Comparison of ENCODE assay signal across 1 cellular context in genomic region chr3:141360888-141361598, GRCh38.
TF ChIP-seq lines count a peak whose summit lies in the region.

No MANE protein-coding gene starts in this region.

TF ChIP-seq in K562, 482 proteins besides CTCF, POLR2A, EP300 and RAD21 (continued from another document and continues in another):
- TF ChIP-seq, protein P1, sequence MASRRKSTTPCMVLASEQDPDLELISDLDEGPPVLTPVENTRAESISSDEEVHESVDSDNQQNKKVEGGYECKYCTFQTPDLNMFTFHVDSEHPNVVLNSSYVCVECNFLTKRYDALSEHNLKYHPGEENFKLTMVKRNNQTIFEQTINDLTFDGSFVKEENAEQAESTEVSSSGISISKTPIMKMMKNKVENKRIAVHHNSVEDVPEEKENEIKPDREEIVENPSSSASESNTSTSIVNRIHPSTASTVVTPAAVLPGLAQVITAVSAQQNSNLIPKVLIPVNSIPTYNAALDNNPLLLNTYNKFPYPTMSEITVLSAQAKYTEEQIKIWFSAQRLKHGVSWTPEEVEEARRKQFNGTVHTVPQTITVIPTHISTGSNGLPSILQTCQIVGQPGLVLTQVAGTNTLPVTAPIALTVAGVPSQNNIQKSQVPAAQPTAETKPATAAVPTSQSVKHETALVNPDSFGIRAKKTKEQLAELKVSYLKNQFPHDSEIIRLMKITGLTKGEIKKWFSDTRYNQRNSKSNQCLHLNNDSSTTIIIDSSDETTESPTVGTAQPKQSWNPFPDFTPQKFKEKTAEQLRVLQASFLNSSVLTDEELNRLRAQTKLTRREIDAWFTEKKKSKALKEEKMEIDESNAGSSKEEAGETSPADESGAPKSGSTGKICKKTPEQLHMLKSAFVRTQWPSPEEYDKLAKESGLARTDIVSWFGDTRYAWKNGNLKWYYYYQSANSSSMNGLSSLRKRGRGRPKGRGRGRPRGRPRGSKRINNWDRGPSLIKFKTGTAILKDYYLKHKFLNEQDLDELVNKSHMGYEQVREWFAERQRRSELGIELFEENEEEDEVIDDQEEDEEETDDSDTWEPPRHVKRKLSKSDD (conservative IDR thresholded peaks at IDR 0.05; ENCODE audit: low read length): no peak
- TF ChIP-seq RCOR1 (IDR thresholded peaks at IDR 0.05; ENCODE audit: borderline replicate concordance in 1 of 2, low read depth in 2 of 2, low read length in 2 of 2): peak; percentile 22 to 64; a peak in 2 of 4 replicates
- TF ChIP-seq LEF1 (IDR thresholded peaks at IDR 0.05): peak; percentile 52; the same call in 1 of the 2 replicates
- no peak for TF ChIP-seq ZNF76 (CRISPR knock-in tag; IDR thresholded peaks at IDR 0.05; ENCODE audit: borderline replicate concordance)
- peak; percentile 77; the same call in 1 of the 2 replicates for TF ChIP-seq SMARCA5 (IDR thresholded peaks at IDR 0.05)
- peak; percentile 37; the same call in 1 of the 2 replicates for TF ChIP-seq KLF16 (IDR thresholded peaks at IDR 0.05)
- 0 out of 2 replicates have a peak, but pooled peaks have one; percentile 54 for TF ChIP-seq DMBX1 (CRISPR knock-in tag; IDR thresholded peaks at IDR 0.05; ENCODE audit: borderline replicate concordance)
- peak; percentile 21 for TF ChIP-seq PHF20 (IDR thresholded peaks at IDR 0.05; ENCODE audit: partially characterized antibody)
- TF ChIP-seq E2F6 (IDR thresholded peaks at IDR 0.05; ENCODE audit: borderline replicate concordance in 1 of 2, extremely low read depth in 1 of 2, insufficient read depth in 1 of 2, insufficient read length in 1 of 2, low read depth in 1 of 2, low read length in 1 of 2, poor library complexity in 1 of 2, severe bottlenecking in 1 of 2): no peak
- 0 out of 2 replicates have a peak, but pooled peaks have one; percentile 14 for TF ChIP-seq ESRRA (IDR thresholded peaks at IDR 0.05; ENCODE audit: borderline replicate concordance, low read depth)
- TF ChIP-seq SAFB2 (IDR thresholded peaks at IDR 0.05; ENCODE audit: borderline replicate concordance, low read depth, low read length, severe bottlenecking): no peak
- no peak for TF ChIP-seq ETS2 (tag; IDR thresholded peaks at IDR 0.05; ENCODE audit: borderline replicate concordance, poor library complexity, severe bottlenecking)
- TF ChIP-seq HNRNPUL1 (IDR thresholded peaks at IDR 0.05; ENCODE audit: low read length): no peak
- TF ChIP-seq SRSF7 (optimal IDR thresholded peaks at IDR 0.05; ENCODE audit: low read depth, low read length): no peak
- TF ChIP-seq CREM (IDR thresholded peaks at IDR 0.05; ENCODE audit: low read depth): no peak
- TF ChIP-seq E2F4 (CRISPR knock-in tag; IDR thresholded peaks at IDR 0.05; ENCODE audit: low read depth): no peak
- TF ChIP-seq SMARCE1 (IDR thresholded peaks at IDR 0.05): no peak
- TF ChIP-seq KAT7 (CRISPR knock-in tag; IDR thresholded peaks at IDR 0.05; ENCODE audit: borderline replicate concordance): no peak
- TF ChIP-seq, protein P2, sequence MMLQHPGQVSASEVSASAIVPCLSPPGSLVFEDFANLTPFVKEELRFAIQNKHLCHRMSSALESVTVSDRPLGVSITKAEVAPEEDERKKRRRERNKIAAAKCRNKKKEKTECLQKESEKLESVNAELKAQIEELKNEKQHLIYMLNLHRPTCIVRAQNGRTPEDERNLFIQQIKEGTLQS (IDR thresholded peaks at IDR 0.05): peak; percentile 28; the same call in 1 of the 2 replicates
- TF ChIP-seq, protein P2 (CRISPR knock-in tag; conservative IDR thresholded peaks at IDR 0.05): no peak
- TF ChIP-seq, protein P3, sequence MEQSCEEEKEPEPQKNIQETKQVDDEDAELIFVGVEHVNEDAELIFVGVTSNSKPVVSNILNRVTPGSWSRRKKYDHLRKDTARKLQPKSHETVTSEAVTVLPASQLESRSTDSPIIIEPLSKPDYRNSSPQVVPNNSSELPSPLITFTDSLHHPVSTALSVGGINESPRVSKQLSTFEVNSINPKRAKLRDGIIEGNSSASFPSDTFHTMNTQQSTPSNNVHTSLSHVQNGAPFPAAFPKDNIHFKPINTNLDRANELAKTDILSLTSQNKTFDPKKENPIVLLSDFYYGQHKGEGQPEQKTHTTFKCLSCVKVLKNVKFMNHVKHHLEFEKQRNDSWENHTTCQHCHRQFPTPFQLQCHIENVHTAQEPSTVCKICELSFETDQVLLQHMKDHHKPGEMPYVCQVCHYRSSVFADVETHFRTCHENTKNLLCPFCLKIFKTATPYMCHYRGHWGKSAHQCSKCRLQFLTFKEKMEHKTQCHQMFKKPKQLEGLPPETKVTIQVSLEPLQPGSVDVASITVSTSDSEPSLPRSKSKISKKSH (CRISPR knock-in tag; IDR thresholded peaks at IDR 0.05): no peak
- no peak for TF ChIP-seq SAP30 (IDR thresholded peaks at IDR 0.05; ENCODE audit: borderline replicate concordance, insufficient read depth, low read depth, low read length, poor library complexity, severe bottlenecking)
- no peak for TF ChIP-seq RBM22 (IDR thresholded peaks at IDR 0.05; ENCODE audit: low read depth, low read length, poor library complexity, severe bottlenecking)
- TF ChIP-seq KAT2B (IDR thresholded peaks at IDR 0.05; ENCODE audit: low read depth, low read length): no peak
- TF ChIP-seq, protein P4, sequence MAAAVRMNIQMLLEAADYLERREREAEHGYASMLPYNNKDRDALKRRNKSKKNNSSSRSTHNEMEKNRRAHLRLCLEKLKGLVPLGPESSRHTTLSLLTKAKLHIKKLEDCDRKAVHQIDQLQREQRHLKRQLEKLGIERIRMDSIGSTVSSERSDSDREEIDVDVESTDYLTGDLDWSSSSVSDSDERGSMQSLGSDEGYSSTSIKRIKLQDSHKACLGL (CRISPR knock-in tag; IDR thresholded peaks at IDR 0.05; ENCODE audit: borderline replicate concordance, poor library complexity, severe bottlenecking): no peak
- peak; percentile 61; the same call in 1 of the 2 replicates for TF ChIP-seq ZNF592 (IDR thresholded peaks at IDR 0.05)
- TF ChIP-seq NFE2 (IDR thresholded peaks at IDR 0.05; ENCODE audit: low read depth): no peak
- peak in 1 of 2 experiments; percentile 71; a peak in 2 of 4 replicates for TF ChIP-seq FOXA3 (CRISPR knock-in tag; conservative IDR thresholded peaks at IDR 0.05 in 1 of 2, IDR thresholded peaks at IDR 0.05 in 1 of 2)
- no peak for TF ChIP-seq HMG20B (CRISPR knock-in tag; IDR thresholded peaks at IDR 0.05)
- no peak for TF ChIP-seq ESRRB (CRISPR knock-in tag; IDR thresholded peaks at IDR 0.05; ENCODE audit: borderline replicate concordance)
- TF ChIP-seq NRF1 (conservative IDR thresholded peaks at IDR 0.05 in 1 of 2, IDR thresholded peaks at IDR 0.05 in 1 of 2): no peak
- TF ChIP-seq RBM25 (IDR thresholded peaks at IDR 0.05; ENCODE audit: low read depth, low read length, severe bottlenecking): peak; percentile 96
- no peak for TF ChIP-seq CBX8 (IDR thresholded peaks at IDR 0.05; ENCODE audit: borderline replicate concordance, extremely low read depth, low read depth, low read length, poor library complexity, severe bottlenecking)
- no peak for TF ChIP-seq STAT5B (CRISPR knock-in tag; IDR thresholded peaks at IDR 0.05)
- TF ChIP-seq CBX2 (IDR thresholded peaks at IDR 0.05; ENCODE audit: insufficient read depth, low read length, poor library complexity, severe bottlenecking): no peak
- no peak for TF ChIP-seq PTTG1 (tag; IDR thresholded peaks at IDR 0.05; ENCODE audit: low read depth)
- TF ChIP-seq NFE2L1 (tag; IDR thresholded peaks at IDR 0.05; ENCODE audit: borderline replicate concordance, low read depth): no peak
- TF ChIP-seq, protein P5, sequence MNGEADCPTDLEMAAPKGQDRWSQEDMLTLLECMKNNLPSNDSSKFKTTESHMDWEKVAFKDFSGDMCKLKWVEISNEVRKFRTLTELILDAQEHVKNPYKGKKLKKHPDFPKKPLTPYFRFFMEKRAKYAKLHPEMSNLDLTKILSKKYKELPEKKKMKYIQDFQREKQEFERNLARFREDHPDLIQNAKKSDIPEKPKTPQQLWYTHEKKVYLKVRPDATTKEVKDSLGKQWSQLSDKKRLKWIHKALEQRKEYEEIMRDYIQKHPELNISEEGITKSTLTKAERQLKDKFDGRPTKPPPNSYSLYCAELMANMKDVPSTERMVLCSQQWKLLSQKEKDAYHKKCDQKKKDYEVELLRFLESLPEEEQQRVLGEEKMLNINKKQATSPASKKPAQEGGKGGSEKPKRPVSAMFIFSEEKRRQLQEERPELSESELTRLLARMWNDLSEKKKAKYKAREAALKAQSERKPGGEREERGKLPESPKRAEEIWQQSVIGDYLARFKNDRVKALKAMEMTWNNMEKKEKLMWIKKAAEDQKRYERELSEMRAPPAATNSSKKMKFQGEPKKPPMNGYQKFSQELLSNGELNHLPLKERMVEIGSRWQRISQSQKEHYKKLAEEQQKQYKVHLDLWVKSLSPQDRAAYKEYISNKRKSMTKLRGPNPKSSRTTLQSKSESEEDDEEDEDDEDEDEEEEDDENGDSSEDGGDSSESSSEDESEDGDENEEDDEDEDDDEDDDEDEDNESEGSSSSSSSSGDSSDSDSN (IDR thresholded peaks at IDR 0.05; ENCODE audit: borderline replicate concordance in 1 of 2, low read depth in 2 of 2, low read length in 2 of 2): no peak
- no peak; the same call in 1 of the 2 replicates for TF ChIP-seq DPF2 (IDR thresholded peaks at IDR 0.05)
- TF ChIP-seq TFE3 (CRISPR knock-in tag; IDR thresholded peaks at IDR 0.05): no peak
- TF ChIP-seq, protein P6, sequence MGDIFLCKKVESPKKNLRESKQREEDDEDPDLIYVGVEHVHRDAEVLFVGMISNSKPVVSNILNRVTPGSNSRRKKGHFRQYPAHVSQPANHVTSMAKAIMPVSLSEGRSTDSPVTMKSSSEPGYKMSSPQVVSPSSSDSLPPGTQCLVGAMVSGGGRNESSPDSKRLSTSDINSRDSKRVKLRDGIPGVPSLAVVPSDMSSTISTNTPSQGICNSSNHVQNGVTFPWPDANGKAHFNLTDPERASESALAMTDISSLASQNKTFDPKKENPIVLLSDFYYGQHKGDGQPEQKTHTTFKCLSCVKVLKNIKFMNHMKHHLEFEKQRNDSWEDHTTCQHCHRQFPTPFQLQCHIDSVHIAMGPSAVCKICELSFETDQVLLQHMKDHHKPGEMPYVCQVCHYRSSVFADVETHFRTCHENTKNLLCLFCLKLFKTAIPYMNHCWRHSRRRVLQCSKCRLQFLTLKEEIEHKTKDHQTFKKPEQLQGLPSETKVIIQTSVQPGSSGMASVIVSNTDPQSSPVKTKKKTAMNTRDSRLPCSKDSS (IDR thresholded peaks at IDR 0.05; ENCODE audit: low read depth, partially characterized antibody): no peak
- TF ChIP-seq HDGF (IDR thresholded peaks at IDR 0.05): 0 out of 2 replicates have a peak, but pooled peaks have one; percentile 46
- peak; percentile 47; the same call in 1 of the 2 replicates for TF ChIP-seq CC2D1A (IDR thresholded peaks at IDR 0.05)
- TF ChIP-seq GABPB2 (CRISPR knock-in tag; conservative IDR thresholded peaks at IDR 0.05): no peak
- TF ChIP-seq ELF2 (CRISPR knock-in tag; IDR thresholded peaks at IDR 0.05): no peak
- TF ChIP-seq SMAD2 (IDR thresholded peaks at IDR 0.05; ENCODE audit: low read depth, low read length): no peak
- TF ChIP-seq THRAP3 (IDR thresholded peaks at IDR 0.05; ENCODE audit: borderline replicate concordance): no peak
- peak; percentile 87 to 92 for TF ChIP-seq KDM1A (IDR thresholded peaks at IDR 0.05)
